ENCODE assay signal across 31 cellular contexts in genomic region chr19:38231918-38232317, GRCh38. TPM values are rescaled to one million over a fixed set of nuclear protein-coding genes. Genes with fewer than 3 reads are reported as not detected.
"Had no signal": no experiment of that assay in that cellular context is flagged by ENCODE, and none has a peak within 500 bp of the region (broad histone marks: within the 10 kb centered on the region; RNA-seq: fewer than 3 reads in every experiment).

No MANE protein-coding gene starts in this region.

- ATAC-seq: naive thymus-derived CD8-positive, alpha-beta T cell; natural killer cell treated with Interleukin-12 subunit alpha and Interleukin-12 subunit beta and Interleukin-15 and Interleukin-18, amount 100 ng/mL, for 72 hours; psoas muscle; right cardiac atrium; right lobe of liver; stimulated activated memory B cell treated with anti-CD40 and anti-IgM and Interleukin-4, amounts not matched to agents 10 μg/mL and 1 μg/mL and 100 μg/mL, for 72 hours had no signal

- H3K9me3 ChIP-seq: neutrophil, psoas muscle, right lobe of liver, sigmoid colon, stomach, thoracic aorta, thyroid gland, tibial nerve, upper lobe of left lung, vagina had no signal

- H3K27me3 ChIP-seq: vagina had no signal

- H3K27ac Mint-ChIP-seq: natural killer cell treated with Interleukin-12 subunit alpha and Interleukin-12 subunit beta and Interleukin-15 and Interleukin-18, amount 100 ng/mL, for 72 hours; stimulated activated memory B cell treated with anti-CD40 and anti-IgM and Interleukin-4, amounts not matched to agents 10 μg/mL and 1 μg/mL and 100 μg/mL, for 72 hours; stimulated activated naive CD8-positive, alpha-beta T cell treated with anti-CD3 and anti-CD28 coated beads, Interleukin-15, Interleukin-2, amounts not matched to agents 100 ng/mL and 50 ng/mL, for 24 hours had no signal

- H3K36me3 Mint-ChIP-seq: naive B cell; naive thymus-derived CD8-positive, alpha-beta T cell; natural killer cell treated with Interleukin-12 subunit alpha and Interleukin-12 subunit beta and Interleukin-15 and Interleukin-18, amount 100 ng/mL, for 72 hours; stimulated activated memory B cell treated with anti-CD40 and anti-IgM and Interleukin-4, amounts not matched to agents 10 μg/mL and 1 μg/mL and 100 μg/mL, for 72 hours had no signal

- H3K4me3 ChIP-seq: psoas muscle, right lobe of liver, sigmoid colon, stomach, thoracic aorta, thyroid gland, tibial nerve, upper lobe of left lung, vagina had no signal

- H3K79me2 ChIP-seq: parathyroid adenoma had no signal

- H3K27ac ChIP-seq: neutrophil, parathyroid adenoma, psoas muscle, right lobe of liver, sigmoid colon, stomach, thoracic aorta, thyroid gland, tibial nerve, upper lobe of left lung, vagina had no signal

- H3K9ac ChIP-seq: parathyroid adenoma had no signal

- H3K36me3 ChIP-seq: neutrophil, right lobe of liver, sigmoid colon, stomach, thoracic aorta, thyroid gland, tibial nerve, upper lobe of left lung, vagina had no signal

- H3K4me3 Mint-ChIP-seq: naive thymus-derived CD8-positive, alpha-beta T cell; natural killer cell treated with Interleukin-12 subunit alpha and Interleukin-12 subunit beta and Interleukin-15 and Interleukin-18, amount 100 ng/mL, for 72 hours; stimulated activated memory B cell treated with anti-CD40 and anti-IgM and Interleukin-4, amounts not matched to agents 10 μg/mL and 1 μg/mL and 100 μg/mL, for 72 hours; stimulated activated naive CD8-positive, alpha-beta T cell treated with anti-CD3 and anti-CD28 coated beads, Interleukin-15, Interleukin-2, amounts not matched to agents 100 ng/mL and 50 ng/mL, for 24 hours had no signal

- H3K4me1 ChIP-seq: right lobe of liver had no signal

- H2AFZ ChIP-seq: parathyroid adenoma had no signal

- DNase-seq: naive B cell; naive thymus-derived CD8-positive, alpha-beta T cell; nucleus accumbens; posterior cingulate gyrus; psoas muscle; right cardiac atrium; right lobe of liver; sigmoid colon; small intestine; stimulated activated CD4-positive, alpha-beta T cell treated with anti-CD3 and anti-CD28 coated beads, Interleukin-12 subunit alpha, Interleukin-12 subunit beta, amount 100 ng/mL, for 4 hours; stimulated activated CD4-positive, alpha-beta T cell treated with anti-CD3 and anti-CD28 coated beads, Interleukin-1b, Interleukin-23, amount 100 ng/mL, for 48 hours; stimulated activated CD4-positive, alpha-beta T cell treated with anti-CD3 and anti-CD28 coated beads, Interleukin-4, amount 100 ng/mL, for 1 hour; stimulated activated CD4-positive, alpha-beta T cell treated with anti-CD3 and anti-CD28 coated beads, Interleukin-4, amount 100 ng/mL, for 4 hours; stimulated activated CD8-positive, alpha-beta memory T cell treated with anti-CD3 and anti-CD28 coated beads, Interleukin-4, amount 100 ng/mL, for 48 hours; stimulated activated naive CD4-positive, alpha-beta T cell treated with Interleukin-2 at 50 U/mL for 16 hours; stomach; thyroid gland; trophoblast cell; upper lobe of left lung had no signal

- H3K9me3 Mint-ChIP-seq: naive B cell; naive thymus-derived CD8-positive, alpha-beta T cell; natural killer cell treated with Interleukin-12 subunit alpha and Interleukin-12 subunit beta and Interleukin-15 and Interleukin-18, amount 100 ng/mL, for 72 hours; stimulated activated memory B cell treated with anti-CD40 and anti-IgM and Interleukin-4, amounts not matched to agents 10 μg/mL and 1 μg/mL and 100 μg/mL, for 72 hours; stimulated activated naive CD8-positive, alpha-beta T cell treated with anti-CD3 and anti-CD28 coated beads, Interleukin-15, Interleukin-2, amounts not matched to agents 100 ng/mL and 50 ng/mL, for 24 hours had no signal

RNA-seq across cellular contexts. Expression of gene DPF1, which starts 7.9 kb away (rescaled TPM):
- total RNA-seq: naive thymus-derived CD8-positive, alpha-beta T cell; omental fat pad; psoas muscle; right lobe of liver; sigmoid colon; stomach; subcutaneous adipose tissue; thyroid gland; tibial nerve; ureter; vagina had no signal
- polyA plus RNA-seq: naive thymus-derived CD8-positive, alpha-beta T cell had no signal

RNA-seq across cellular contexts. Expression of gene PPP1R14A, which starts 24.3 kb away (rescaled TPM):
- total RNA-seq: natural killer cell treated with Interleukin-12 subunit alpha and Interleukin-12 subunit beta and Interleukin-15 and Interleukin-18, amount 100 ng/mL, for 72 hours had no signal
- polyA plus RNA-seq: naive thymus-derived CD8-positive, alpha-beta T cell; neural cell had no signal
